38 cellular contexts compared by ENCODE assay signal in genomic region chr10:6776170-6776569, GRCh38.
"Had no signal": no experiment of that assay in that cellular context is flagged by ENCODE, and none has a peak within 500 bp of the region (broad histone marks: within the 10 kb centered on the region; RNA-seq: fewer than 3 reads in every experiment).

No MANE protein-coding gene starts in this region.

- ATAC-seq: activated CD8-positive, alpha-beta T cell treated with anti-CD3 and anti-CD28 coated beads for 36 hours; activated naive CD4-positive, alpha-beta T cell treated with anti-CD3 and anti-CD28 coated beads, Interleukin-2, amount 50 U/mL, for 72 hours; activated T-cell treated with anti-CD3 and anti-CD28 coated beads, Interleukin-2, amount 50 U/mL, for 4 hours; activated T-cell treated with anti-CD3 and anti-CD28 coated beads, Interleukin-2, amount 50 U/mL, for 72 hours; activated T-helper 17 cell treated with anti-CD3 and anti-CD28 coated beads, Interleukin-2, amount 50 U/mL, for 72 hours; body of pancreas had no signal

- H3K27ac ChIP-seq: adrenal gland, body of pancreas, brain microvascular endothelial cell, cardiac muscle cell, VCaP had no signal

- H3K27ac Mint-ChIP-seq: activated B cell treated with CpG ODN at 0.5 μM for 24 hours; activated CD4-positive, alpha-beta memory T cell treated with anti-CD3 and anti-CD28 coated beads for 36 hours; activated CD4-positive, alpha-beta T cell treated with anti-CD3 and anti-CD28 coated beads, Interleukin-2, amount 10 ng/mL, durations not matched to agents 24 days and 14 days; activated CD8-positive, alpha-beta T cell treated with anti-CD3 and anti-CD28 coated beads for 36 hours; activated naive CD4-positive, alpha-beta T cell treated with anti-CD3 and anti-CD28 coated beads for 36 hours; activated naive CD4-positive, alpha-beta T cell treated with anti-CD3 and anti-CD28 coated beads, Interleukin-2, amount 50 U/mL, for 72 hours; activated naive CD8-positive, alpha-beta T cell treated with anti-CD3 and anti-CD28 coated beads for 36 hours; activated T-cell treated with anti-CD3 and anti-CD28 coated beads, Interleukin-2, amount 50 U/mL, for 72 hours; activated T-helper 1 cell treated with anti-CD3 and anti-CD28 coated beads, Interleukin-12 subunit alpha, Interleukin-12 subunit beta, Interleukin-2, Interleukin-4 antibody, amounts not matched to agents 30 ng/mL and 10 ng/mL and 1 ng/mL, durations not matched to agents 14 hours and 24 hours and 36 hours; activated T-helper 17 cell treated with anti-CD3 and anti-CD28 coated beads, Interleukin-2, amount 50 U/mL, for 72 hours; T-helper 1 cell treated with Interleukin-12 subunit alpha and Interleukin-12 subunit beta and Interleukin-4 antibody, amounts not matched to agents 30 μg/mL and 1 μg/mL, for 36 hours; T-helper 2 cell treated with Interferon-gamma antibody and Interleukin-4, amounts not matched to agents 5 μg/mL and 100 μg/mL, for 36 hours had no signal

- H3K36me3 ChIP-seq: adrenal gland, brain microvascular endothelial cell, cardiac muscle cell had no signal

- H3K9me3 ChIP-seq: adrenal gland, body of pancreas had no signal

- DNase-seq: activated B cell treated with CpG ODN at 0.5 μM for 24 hours; activated CD4-positive, alpha-beta memory T cell treated with anti-CD3 and anti-CD28 coated beads for 36 hours; activated CD4-positive, alpha-beta T cell treated with anti-CD3 and anti-CD28 coated beads for 4 hours; activated CD4-positive, alpha-beta T cell treated with anti-CD3 and anti-CD28 coated beads, Interleukin-2, amount 10 ng/mL, durations not matched to agents 24 days and 14 days; activated CD4-positive, alpha-beta T cell treated with anti-CD3 and anti-CD28 coated beads, Interleukin-2, amount 50 U/mL, for 1 hour; activated CD4-positive, alpha-beta T cell treated with anti-CD3 and anti-CD28 coated beads, Interleukin-2, amount 50 U/mL, for 4 hours; activated CD4-positive, CD25-positive, alpha-beta regulatory T cell treated with anti-CD3 and anti-CD28 coated beads, Interleukin-2, amount 50 U/mL, for 72 hours; activated CD8-positive, alpha-beta memory T cell treated with anti-CD3 and anti-CD28 coated beads, Interleukin-2, amount 50 U/mL, for 4 hours; activated CD8-positive, alpha-beta T cell treated with anti-CD3 and anti-CD28 coated beads for 36 hours; activated effector memory CD4-positive, alpha-beta T cell treated with anti-CD3 and anti-CD28 coated beads, Interleukin-2, amount 50 U/mL, for 16 hours; activated gamma-delta T cell treated with Interleukin-2 at 50 U/mL for 16 hours; activated naive CD4-positive, alpha-beta T cell; activated naive CD4-positive, alpha-beta T cell treated with anti-CD3 and anti-CD28 coated beads for 36 hours; activated naive CD4-positive, alpha-beta T cell treated with anti-CD3 and anti-CD28 coated beads, Interleukin-2, amount 50 U/mL, for 16 hours; activated naive CD8-positive, alpha-beta T cell treated with anti-CD3 and anti-CD28 coated beads for 36 hours; activated T-cell treated with anti-CD3 and anti-CD28 coated beads for 4 hours; activated T-cell treated with anti-CD3 and anti-CD28 coated beads, Interleukin-2, amount 50 U/mL, for 1 hour; activated T-cell treated with anti-CD3 and anti-CD28 coated beads, Interleukin-2, amount 50 U/mL, for 4 hours; activated T-cell treated with anti-CD3 and anti-CD28 coated beads, Interleukin-2, amount 50 U/mL, for 72 hours; adrenal gland; amniotic stem cell; aorta; body of pancreas; brain microvascular endothelial cell; central memory CD4-positive, alpha-beta T cell; T-helper 1 cell; T-helper 2 cell; T-helper 9 cell had no signal

- H3K9me3 Mint-ChIP-seq: activated CD4-positive, alpha-beta memory T cell treated with anti-CD3 and anti-CD28 coated beads for 36 hours; activated CD4-positive, alpha-beta T cell treated with anti-CD3 and anti-CD28 coated beads, Interleukin-2, amount 10 ng/mL, durations not matched to agents 24 days and 14 days; activated CD8-positive, alpha-beta T cell treated with anti-CD3 and anti-CD28 coated beads for 36 hours; activated naive CD4-positive, alpha-beta T cell treated with anti-CD3 and anti-CD28 coated beads for 36 hours; activated naive CD4-positive, alpha-beta T cell treated with anti-CD3 and anti-CD28 coated beads, Interleukin-2, amount 50 U/mL, for 72 hours; activated T-cell treated with anti-CD3 and anti-CD28 coated beads, Interleukin-2, amount 50 U/mL, for 4 hours; activated T-cell treated with anti-CD3 and anti-CD28 coated beads, Interleukin-2, amount 50 U/mL, for 72 hours; activated T-helper 1 cell treated with anti-CD3 and anti-CD28 coated beads, Interleukin-12 subunit alpha, Interleukin-12 subunit beta, Interleukin-2, Interleukin-4 antibody, amounts not matched to agents 30 ng/mL and 10 ng/mL and 1 ng/mL, durations not matched to agents 14 hours and 24 hours and 36 hours; activated T-helper 17 cell treated with anti-CD3 and anti-CD28 coated beads, Interleukin-2, amount 50 U/mL, for 72 hours; T-helper 1 cell treated with Interleukin-12 subunit alpha and Interleukin-12 subunit beta and Interleukin-4 antibody, amounts not matched to agents 30 μg/mL and 1 μg/mL, for 36 hours; T-helper 2 cell treated with Interferon-gamma antibody and Interleukin-4, amounts not matched to agents 5 μg/mL and 100 μg/mL, for 36 hours had no signal

- H3K36me3 Mint-ChIP-seq: activated CD4-positive, alpha-beta memory T cell treated with anti-CD3 and anti-CD28 coated beads for 36 hours; activated naive CD4-positive, alpha-beta T cell treated with anti-CD3 and anti-CD28 coated beads, Interleukin-2, amount 50 U/mL, for 72 hours; activated naive CD8-positive, alpha-beta T cell treated with anti-CD3 and anti-CD28 coated beads for 36 hours had no signal

- H3K27me3 ChIP-seq: body of pancreas, brain microvascular endothelial cell had no signal

- H3K4me1 ChIP-seq: adrenal gland, body of pancreas had no signal

- FAIRE-seq: astrocyte, bronchial epithelial cell, TTC549 had no signal

- H3K4me3 Mint-ChIP-seq: activated B cell treated with CpG ODN at 0.5 μM for 24 hours; activated CD4-positive, alpha-beta memory T cell treated with anti-CD3 and anti-CD28 coated beads for 36 hours; activated CD4-positive, alpha-beta T cell treated with anti-CD3 and anti-CD28 coated beads, Interleukin-2, amount 10 ng/mL, durations not matched to agents 24 days and 14 days; activated CD8-positive, alpha-beta T cell treated with anti-CD3 and anti-CD28 coated beads for 36 hours; activated naive CD4-positive, alpha-beta T cell treated with anti-CD3 and anti-CD28 coated beads for 36 hours; activated naive CD8-positive, alpha-beta T cell treated with anti-CD3 and anti-CD28 coated beads for 36 hours; activated T-cell treated with anti-CD3 and anti-CD28 coated beads, Interleukin-2, amount 50 U/mL, for 4 hours; activated T-cell treated with anti-CD3 and anti-CD28 coated beads, Interleukin-2, amount 50 U/mL, for 72 hours; activated T-helper 1 cell treated with anti-CD3 and anti-CD28 coated beads, Interleukin-12 subunit alpha, Interleukin-12 subunit beta, Interleukin-2, Interleukin-4 antibody, amounts not matched to agents 30 ng/mL and 10 ng/mL and 1 ng/mL, durations not matched to agents 14 hours and 24 hours and 36 hours; activated T-helper 17 cell treated with anti-CD3 and anti-CD28 coated beads, Interleukin-2, amount 50 U/mL, for 72 hours; T-helper 1 cell treated with Interleukin-12 subunit alpha and Interleukin-12 subunit beta and Interleukin-4 antibody, amounts not matched to agents 30 μg/mL and 1 μg/mL, for 36 hours; T-helper 2 cell treated with Interferon-gamma antibody and Interleukin-4, amounts not matched to agents 5 μg/mL and 100 μg/mL, for 36 hours had no signal

- H3K4me3 ChIP-seq: adrenal gland, body of pancreas, cardiac muscle cell had no signal

- H3K4me1 Mint-ChIP-seq: activated CD4-positive, alpha-beta T cell treated with anti-CD3 and anti-CD28 coated beads, Interleukin-2, amount 10 ng/mL, durations not matched to agents 24 days and 14 days; activated naive CD8-positive, alpha-beta T cell treated with anti-CD3 and anti-CD28 coated beads for 36 hours; activated T-helper 17 cell treated with anti-CD3 and anti-CD28 coated beads, Interleukin-2, amount 50 U/mL, for 72 hours had no signal
